Comparison of ENCODE assay signal across 1 cellular context in the genomic region with DNA sequence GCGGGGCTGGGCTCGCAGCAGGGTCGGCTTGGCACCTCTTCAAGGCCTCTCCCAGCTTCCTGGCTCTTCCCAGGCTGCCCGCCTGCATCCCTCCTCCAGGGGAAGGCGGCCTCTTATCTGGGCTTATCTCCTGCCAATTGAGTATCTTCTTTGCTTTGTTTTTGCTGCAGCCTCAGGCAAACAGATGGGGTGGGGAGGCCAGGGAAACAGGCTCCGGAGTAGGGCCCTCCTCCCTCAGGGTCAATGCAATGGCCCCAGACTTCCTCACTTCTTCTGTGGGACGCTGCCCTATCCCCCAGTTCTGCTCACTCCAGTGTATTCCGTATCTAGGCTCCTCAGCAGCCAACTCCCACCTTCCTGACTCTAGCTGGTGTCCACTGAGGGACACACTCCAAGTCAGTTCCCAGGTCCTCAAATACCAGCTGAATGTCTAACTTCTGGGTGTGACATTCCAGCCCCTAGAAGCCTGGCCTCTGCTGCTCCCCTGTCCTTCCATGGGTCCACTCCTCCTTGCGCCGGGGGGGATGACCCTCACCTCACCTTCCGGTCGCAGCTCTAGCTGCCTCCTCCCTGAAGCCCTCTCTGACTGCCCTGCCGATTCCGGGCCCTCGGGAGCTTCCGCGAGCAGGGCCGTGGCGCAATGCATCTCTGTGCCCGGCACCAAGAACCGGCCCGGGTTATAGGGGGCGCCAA.
A peak's percentile ranks its signal among the peaks of the same experiment; 100 is the strongest.
TF ChIP-seq lines count a peak whose summit lies in the region.

No MANE protein-coding gene starts in this region.

TF ChIP-seq in HepG2, 621 proteins besides CTCF, POLR2A, EP300 and RAD21 (continued from another document):
- TF ChIP-seq, protein P1, sequence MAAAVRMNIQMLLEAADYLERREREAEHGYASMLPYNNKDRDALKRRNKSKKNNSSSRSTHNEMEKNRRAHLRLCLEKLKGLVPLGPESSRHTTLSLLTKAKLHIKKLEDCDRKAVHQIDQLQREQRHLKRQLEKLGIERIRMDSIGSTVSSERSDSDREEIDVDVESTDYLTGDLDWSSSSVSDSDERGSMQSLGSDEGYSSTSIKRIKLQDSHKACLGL (CRISPR knock-in tag; IDR thresholded peaks at IDR 0.05): 0 out of 2 replicates have a peak, but pooled peaks have one; percentile 39
- TF ChIP-seq, protein P2, sequence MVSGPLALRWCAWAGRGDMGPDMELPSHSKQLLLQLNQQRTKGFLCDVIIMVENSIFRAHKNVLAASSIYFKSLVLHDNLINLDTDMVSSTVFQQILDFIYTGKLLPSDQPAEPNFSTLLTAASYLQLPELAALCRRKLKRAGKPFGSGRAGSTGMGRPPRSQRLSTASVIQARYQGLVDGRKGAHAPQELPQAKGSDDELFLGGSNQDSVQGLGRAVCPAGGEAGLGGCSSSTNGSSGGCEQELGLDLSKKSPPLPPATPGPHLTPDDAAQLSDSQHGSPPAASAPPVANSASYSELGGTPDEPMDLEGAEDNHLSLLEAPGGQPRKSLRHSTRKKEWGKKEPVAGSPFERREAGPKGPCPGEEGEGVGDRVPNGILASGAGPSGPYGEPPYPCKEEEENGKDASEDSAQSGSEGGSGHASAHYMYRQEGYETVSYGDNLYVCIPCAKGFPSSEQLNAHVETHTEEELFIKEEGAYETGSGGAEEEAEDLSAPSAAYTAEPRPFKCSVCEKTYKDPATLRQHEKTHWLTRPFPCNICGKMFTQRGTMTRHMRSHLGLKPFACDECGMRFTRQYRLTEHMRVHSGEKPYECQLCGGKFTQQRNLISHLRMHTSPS (CRISPR knock-in tag; IDR thresholded peaks at IDR 0.05; ENCODE audit: low read depth): 0 out of 2 replicates have a peak, but pooled peaks have one; percentile 21
- TF ChIP-seq TEAD3 (CRISPR knock-in tag; optimal IDR thresholded peaks at IDR 0.05; ENCODE audit: borderline replicate concordance): peak; percentile 76
- 0 out of 2 replicates have a peak, but pooled peaks have one; percentile 21 for TF ChIP-seq HOXA3 (CRISPR knock-in tag; IDR thresholded peaks at IDR 0.05)
- peak; percentile 28; the same call in 1 of the 2 replicates for TF ChIP-seq MTA1 (CRISPR knock-in tag; IDR thresholded peaks at IDR 0.05; ENCODE audit: borderline replicate concordance)
- TF ChIP-seq BRD4 (CRISPR knock-in tag; IDR thresholded peaks at IDR 0.05): peak; percentile 49; the same call in 1 of the 2 replicates
- TF ChIP-seq, protein P3, sequence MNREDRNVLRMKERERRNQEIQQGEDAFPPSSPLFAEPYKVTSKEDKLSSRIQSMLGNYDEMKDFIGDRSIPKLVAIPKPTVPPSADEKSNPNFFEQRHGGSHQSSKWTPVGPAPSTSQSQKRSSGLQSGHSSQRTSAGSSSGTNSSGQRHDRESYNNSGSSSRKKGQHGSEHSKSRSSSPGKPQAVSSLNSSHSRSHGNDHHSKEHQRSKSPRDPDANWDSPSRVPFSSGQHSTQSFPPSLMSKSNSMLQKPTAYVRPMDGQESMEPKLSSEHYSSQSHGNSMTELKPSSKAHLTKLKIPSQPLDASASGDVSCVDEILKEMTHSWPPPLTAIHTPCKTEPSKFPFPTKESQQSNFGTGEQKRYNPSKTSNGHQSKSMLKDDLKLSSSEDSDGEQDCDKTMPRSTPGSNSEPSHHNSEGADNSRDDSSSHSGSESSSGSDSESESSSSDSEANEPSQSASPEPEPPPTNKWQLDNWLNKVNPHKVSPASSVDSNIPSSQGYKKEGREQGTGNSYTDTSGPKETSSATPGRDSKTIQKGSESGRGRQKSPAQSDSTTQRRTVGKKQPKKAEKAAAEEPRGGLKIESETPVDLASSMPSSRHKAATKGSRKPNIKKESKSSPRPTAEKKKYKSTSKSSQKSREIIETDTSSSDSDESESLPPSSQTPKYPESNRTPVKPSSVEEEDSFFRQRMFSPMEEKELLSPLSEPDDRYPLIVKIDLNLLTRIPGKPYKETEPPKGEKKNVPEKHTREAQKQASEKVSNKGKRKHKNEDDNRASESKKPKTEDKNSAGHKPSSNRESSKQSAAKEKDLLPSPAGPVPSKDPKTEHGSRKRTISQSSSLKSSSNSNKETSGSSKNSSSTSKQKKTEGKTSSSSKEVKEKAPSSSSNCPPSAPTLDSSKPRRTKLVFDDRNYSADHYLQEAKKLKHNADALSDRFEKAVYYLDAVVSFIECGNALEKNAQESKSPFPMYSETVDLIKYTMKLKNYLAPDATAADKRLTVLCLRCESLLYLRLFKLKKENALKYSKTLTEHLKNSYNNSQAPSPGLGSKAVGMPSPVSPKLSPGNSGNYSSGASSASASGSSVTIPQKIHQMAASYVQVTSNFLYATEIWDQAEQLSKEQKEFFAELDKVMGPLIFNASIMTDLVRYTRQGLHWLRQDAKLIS (CRISPR knock-in tag; IDR thresholded peaks at IDR 0.05): peak; percentile 9; the same call in 1 of the 2 replicates
- 0 out of 2 replicates have a peak, but pooled peaks have one; percentile 27 for TF ChIP-seq IRF2 (CRISPR knock-in tag; IDR thresholded peaks at IDR 0.05)
- peak; percentile 2; the same call in 1 of the 2 replicates for TF ChIP-seq GABPB1 (CRISPR knock-in tag; IDR thresholded peaks at IDR 0.05)
- TF ChIP-seq CBFB (CRISPR knock-in tag; IDR thresholded peaks at IDR 0.05): peak; percentile 10; the same call in 1 of the 2 replicates
- TF ChIP-seq ZNF792 (CRISPR knock-in tag; IDR thresholded peaks at IDR 0.05): 0 out of 2 replicates have a peak, but pooled peaks have one; percentile 4
- TF ChIP-seq CREM (IDR thresholded peaks at IDR 0.05): 0 out of 2 replicates have a peak, but pooled peaks have one; percentile 33
- TF ChIP-seq CREM (CRISPR knock-in tag; IDR thresholded peaks at IDR 0.05): no peak
- peak; percentile 19; the same call in 1 of the 2 replicates for TF ChIP-seq HDAC2 (CRISPR knock-in tag; IDR thresholded peaks at IDR 0.05)
- TF ChIP-seq, protein P4, sequence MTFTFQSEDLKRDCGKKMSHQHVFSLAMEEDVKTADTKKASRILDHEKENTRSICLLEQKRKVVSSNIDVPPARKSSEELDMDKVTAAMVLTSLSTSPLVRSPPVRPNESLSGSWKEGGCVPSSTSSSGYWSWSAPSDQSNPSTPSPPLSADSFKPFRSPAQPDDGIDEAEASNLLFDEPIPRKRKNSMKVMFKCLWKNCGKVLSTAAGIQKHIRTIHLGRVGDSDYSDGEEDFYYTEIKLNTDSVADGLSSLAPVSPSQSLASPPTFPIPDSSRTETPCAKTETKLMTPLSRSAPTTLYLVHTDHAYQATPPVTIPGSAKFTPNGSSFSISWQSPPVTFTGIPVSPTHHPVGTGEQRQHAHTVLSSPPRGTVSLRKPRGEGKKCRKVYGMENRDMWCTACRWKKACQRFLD (CRISPR knock-in tag; IDR thresholded peaks at IDR 0.05; ENCODE audit: borderline replicate concordance): no peak
- TF ChIP-seq, protein P5, sequence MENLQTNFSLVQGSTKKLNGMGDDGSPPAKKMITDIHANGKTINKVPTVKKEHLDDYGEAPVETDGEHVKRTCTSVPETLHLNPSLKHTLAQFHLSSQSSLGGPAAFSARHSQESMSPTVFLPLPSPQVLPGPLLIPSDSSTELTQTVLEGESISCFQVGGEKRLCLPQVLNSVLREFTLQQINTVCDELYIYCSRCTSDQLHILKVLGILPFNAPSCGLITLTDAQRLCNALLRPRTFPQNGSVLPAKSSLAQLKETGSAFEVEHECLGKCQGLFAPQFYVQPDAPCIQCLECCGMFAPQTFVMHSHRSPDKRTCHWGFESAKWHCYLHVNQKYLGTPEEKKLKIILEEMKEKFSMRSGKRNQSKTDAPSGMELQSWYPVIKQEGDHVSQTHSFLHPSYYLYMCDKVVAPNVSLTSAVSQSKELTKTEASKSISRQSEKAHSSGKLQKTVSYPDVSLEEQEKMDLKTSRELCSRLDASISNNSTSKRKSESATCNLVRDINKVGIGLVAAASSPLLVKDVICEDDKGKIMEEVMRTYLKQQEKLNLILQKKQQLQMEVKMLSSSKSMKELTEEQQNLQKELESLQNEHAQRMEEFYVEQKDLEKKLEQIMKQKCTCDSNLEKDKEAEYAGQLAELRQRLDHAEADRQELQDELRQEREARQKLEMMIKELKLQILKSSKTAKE (CRISPR knock-in tag; IDR thresholded peaks at IDR 0.05; ENCODE audit: borderline replicate concordance): 0 out of 2 replicates have a peak, but pooled peaks have one; percentile 23
- TF ChIP-seq MAF1 (CRISPR knock-in tag; IDR thresholded peaks at IDR 0.05; ENCODE audit: borderline replicate concordance): peak; percentile 14
- 0 out of 2 replicates have a peak, but pooled peaks have one; percentile 29 for TF ChIP-seq ELF1 (CRISPR knock-in tag; IDR thresholded peaks at IDR 0.05)
- 0 out of 4 replicates have a peak, but pooled peaks of 1 of the 2 experiments have one; percentile 29 for TF ChIP-seq KLF16 (CRISPR knock-in tag; IDR thresholded peaks at IDR 0.05)
TF ChIP-seq in HepG2: peak in this region for 49.
